Comparison of ENCODE assay signal across 23 cellular contexts in genomic region chr10:1369197-1369596, GRCh38.
A peak's percentile ranks its signal among the peaks of the same experiment; 100 is the strongest.
DNase-seq lines count a peak whose midpoint lies in the region; ATAC-seq and TF ChIP-seq lines count a peak whose summit lies in the region.
"Had no signal": no experiment of that assay in that cellular context is flagged by ENCODE, and none has a peak within 500 bp of the region (broad histone marks: within the 10 kb centered on the region; RNA-seq: fewer than 3 reads in every experiment).

No MANE protein-coding gene starts in this region.

- peaks cover 5% of the 10 kb centered on the region for H3K4me1 ChIP-seq in vagina
- H3K4me1 ChIP-seq: A549, BE2C, gastroesophageal sphincter, lower lobe of right lung, SJSA1, tibial artery had no signal

- TF ChIP-seq CTCF in LNCAP (IDR thresholded peaks at IDR 0.05) (0 out of 2 replicates have a peak, but pooled peaks have one; percentile 23), glutamatergic neuron (IDR thresholded peaks at IDR 0.05; ENCODE audit: partially characterized antibody, unreplicated experiment) (peak; percentile 35), vagina (IDR thresholded peaks at IDR 0.05) (no peak)

- DNase-seq in activated CD4-positive, alpha-beta memory T cell treated with anti-CD3 and anti-CD28 coated beads, Interleukin-2, amount 10 ng/mL, durations not matched to agents 7 days and 5 days, result peak; percentile 10
- DNase-seq in activated CD4-positive, alpha-beta memory T cell treated with anti-CD3 and anti-CD28 coated beads for 36 hours, result no peak
- no peak for DNase-seq in glutamatergic neuron
- peak; percentile 46 to 70 for DNase-seq in vagina (ENCODE audit: extremely low spot score in 2 of 2)
- DNase-seq in NCI-H446 (lab: John Stamatoyannopoulos, UW), result no peak
- no peak for DNase-seq in stimulated activated naive CD8-positive, alpha-beta T cell treated with anti-CD3 and anti-CD28 coated beads, Interleukin-15, amount 100 ng/mL, for 72 hours
- DNase-seq: lower lobe of right lung; NCI-H524 treated with DMSO at 0.1 percent for 48 hours; stimulated activated naive CD4-positive, alpha-beta T cell treated with Interleukin-2 at 50 U/mL for 16 hours; tibial artery had no signal

- no peak overlapping the region for H3K4me3 Mint-ChIP-seq in activated CD4-positive, alpha-beta memory T cell treated with anti-CD3 and anti-CD28 coated beads, Interleukin-2, amount 10 ng/mL, durations not matched to agents 7 days and 5 days
- no peak overlapping the region for H3K4me3 Mint-ChIP-seq in activated CD4-positive, alpha-beta memory T cell treated with anti-CD3 and anti-CD28 coated beads for 36 hours
- no peak overlapping the region for H3K4me3 Mint-ChIP-seq in glutamatergic neuron (ENCODE audit: unreplicated experiment)
- H3K4me3 Mint-ChIP-seq in stimulated activated naive CD8-positive, alpha-beta T cell treated with anti-CD3 and anti-CD28 coated beads, Interleukin-15, amount 100 ng/mL, for 72 hours, result no peak overlapping the region
- H3K4me3 Mint-ChIP-seq: activated CD4-positive, alpha-beta T cell treated with anti-CD3 and anti-CD28 coated beads for 36 hours; activated T-helper 17 cell treated with anti-CD3 and anti-CD28 coated beads, Interleukin-2, amount 50 U/mL, for 72 hours; nephron progenitor cell had no signal

- POLR2A ChIA-PET in activated CD4-positive, alpha-beta memory T cell treated with anti-CD3 and anti-CD28 coated beads, Interleukin-2, amount 10 ng/mL, durations not matched to agents 7 days and 5 days (lab: Charles Lee), result interaction anchor here (1.8 kb wide), 1 partner anchor 10 kb away, joined by 5 read pairs; no protein-coding TSS in a partner anchor
- POLR2A ChIA-PET in activated CD4-positive, alpha-beta memory T cell treated with anti-CD3 and anti-CD28 coated beads for 36 hours (lab: Charles Lee), result no interaction called here

- no peaks in the 10 kb centered on the region for H3K4me1 Mint-ChIP-seq in activated CD4-positive, alpha-beta memory T cell treated with anti-CD3 and anti-CD28 coated beads, Interleukin-2, amount 10 ng/mL, durations not matched to agents 7 days and 5 days
- H3K4me1 Mint-ChIP-seq in activated CD4-positive, alpha-beta memory T cell treated with anti-CD3 and anti-CD28 coated beads for 36 hours (ENCODE audit: low read depth), result no peaks in the 10 kb centered on the region
- H3K4me1 Mint-ChIP-seq in glutamatergic neuron (ENCODE audit: low read depth, unreplicated experiment), result peaks cover 6% of the 10 kb centered on the region
- H3K4me1 Mint-ChIP-seq in stimulated activated naive CD8-positive, alpha-beta T cell treated with anti-CD3 and anti-CD28 coated beads, Interleukin-15, amount 100 ng/mL, for 72 hours, result no peaks in the 10 kb centered on the region
- H3K4me1 Mint-ChIP-seq: activated CD4-positive, alpha-beta T cell treated with anti-CD3 and anti-CD28 coated beads for 36 hours; activated T-helper 17 cell treated with anti-CD3 and anti-CD28 coated beads, Interleukin-2, amount 50 U/mL, for 72 hours had no signal

- intact Hi-C loops in activated CD4-positive, alpha-beta memory T cell treated with anti-CD3 and anti-CD28 coated beads for 36 hours (cut with micrococcal nuclease), result no loop called here
- intact Hi-C loops in vagina (cut with DNase I), result no loop called here

- no peaks in the 10 kb centered on the region for H3K27me3 ChIP-seq in vagina
- H3K27me3 ChIP-seq: BE2C, cardiac muscle cell, SJSA1 had no signal

- no peak for ATAC-seq in GM19023 (IDR thresholded peaks at IDR 0.05; ENCODE audit: unreplicated experiment)
- ATAC-seq in stimulated activated naive CD8-positive, alpha-beta T cell treated with anti-CD3 and anti-CD28 coated beads, Interleukin-15, amount 100 ng/mL, for 72 hours, result no peak
- ATAC-seq: gastroesophageal sphincter had no signal

- no peak overlapping the region for H3K27ac Mint-ChIP-seq in activated CD4-positive, alpha-beta memory T cell treated with anti-CD3 and anti-CD28 coated beads, Interleukin-2, amount 10 ng/mL, durations not matched to agents 7 days and 5 days
- H3K27ac Mint-ChIP-seq in activated CD4-positive, alpha-beta memory T cell treated with anti-CD3 and anti-CD28 coated beads for 36 hours, result no peak overlapping the region
- no peak overlapping the region for H3K27ac Mint-ChIP-seq in glutamatergic neuron (ENCODE audit: unreplicated experiment)
- H3K27ac Mint-ChIP-seq in stimulated activated naive CD8-positive, alpha-beta T cell treated with anti-CD3 and anti-CD28 coated beads, Interleukin-15, amount 100 ng/mL, for 72 hours, result peak overlapping the region in 1 of 2 donors; percentile 72
- H3K27ac Mint-ChIP-seq: activated CD4-positive, alpha-beta T cell treated with anti-CD3 and anti-CD28 coated beads for 36 hours; activated naive CD4-positive, alpha-beta T cell treated with anti-CD3 and anti-CD28 coated beads, Interleukin-2, amount 50 U/mL, for 72 hours; activated T-helper 17 cell treated with anti-CD3 and anti-CD28 coated beads, Interleukin-2, amount 50 U/mL, for 72 hours; nephron progenitor cell had no signal

- H3K36me3 Mint-ChIP-seq in activated CD4-positive, alpha-beta memory T cell treated with anti-CD3 and anti-CD28 coated beads, Interleukin-2, amount 10 ng/mL, durations not matched to agents 7 days and 5 days (ENCODE audit: low read depth), result no peaks in the 10 kb centered on the region
- no peaks in the 10 kb centered on the region for H3K36me3 Mint-ChIP-seq in activated CD4-positive, alpha-beta memory T cell treated with anti-CD3 and anti-CD28 coated beads for 36 hours
- no peaks in the 10 kb centered on the region for H3K36me3 Mint-ChIP-seq in glutamatergic neuron (ENCODE audit: unreplicated experiment)
- H3K36me3 Mint-ChIP-seq: activated naive CD4-positive, alpha-beta T cell treated with anti-CD3 and anti-CD28 coated beads, Interleukin-2, amount 50 U/mL, for 72 hours had no signal

- no peak for TF ChIP-seq POLR2A in vagina (IDR thresholded peaks at IDR 0.05)

- no peak overlapping the region for H3K4me3 ChIP-seq in vagina
- H3K4me3 ChIP-seq: A549, cardiac muscle cell, gastroesophageal sphincter, K562, lower lobe of right lung, mucosa of descending colon, SJSA1, tibial artery had no signal

- no peaks in the 10 kb centered on the region for H3K9me3 ChIP-seq in vagina
- H3K9me3 ChIP-seq: A549, BE2C, gastroesophageal sphincter, lower lobe of right lung, mucosa of descending colon, SJSA1, tibial artery had no signal

- no peaks in the 10 kb centered on the region for H3K36me3 ChIP-seq in vagina
- H3K36me3 ChIP-seq: BE2C, cardiac muscle cell, gastroesophageal sphincter, lower lobe of right lung, SJSA1, tibial artery had no signal

- H3K9me3 Mint-ChIP-seq in activated CD4-positive, alpha-beta memory T cell treated with anti-CD3 and anti-CD28 coated beads, Interleukin-2, amount 10 ng/mL, durations not matched to agents 7 days and 5 days, result no peaks in the 10 kb centered on the region
- H3K9me3 Mint-ChIP-seq in activated CD4-positive, alpha-beta memory T cell treated with anti-CD3 and anti-CD28 coated beads for 36 hours, result no peaks in the 10 kb centered on the region
- H3K9me3 Mint-ChIP-seq in glutamatergic neuron (ENCODE audit: unreplicated experiment), result peaks cover 3% of the 10 kb centered on the region
- no peaks in the 10 kb centered on the region for H3K9me3 Mint-ChIP-seq in stimulated activated naive CD8-positive, alpha-beta T cell treated with anti-CD3 and anti-CD28 coated beads, Interleukin-15, amount 100 ng/mL, for 72 hours
- H3K9me3 Mint-ChIP-seq: activated naive CD4-positive, alpha-beta T cell treated with anti-CD3 and anti-CD28 coated beads, Interleukin-2, amount 50 U/mL, for 72 hours; activated T-helper 17 cell treated with anti-CD3 and anti-CD28 coated beads, Interleukin-2, amount 50 U/mL, for 72 hours; nephron progenitor cell had no signal

- no peak overlapping the region for H3K27ac ChIP-seq in vagina
- H3K27ac ChIP-seq: A549, cardiac muscle cell, gastroesophageal sphincter, lower lobe of right lung, SJSA1, tibial artery had no signal

- CTCF ChIA-PET in activated CD4-positive, alpha-beta memory T cell treated with anti-CD3 and anti-CD28 coated beads, Interleukin-2, amount 10 ng/mL, durations not matched to agents 7 days and 5 days (lab: Charles Lee), result interaction anchor here (0.6 to 2.3 kb wide), 11 partner anchors 9 to 259 kb away, joined by 3 to 12 read pairs (median 4); no protein-coding TSS in a partner anchor
- CTCF ChIA-PET in activated CD4-positive, alpha-beta memory T cell treated with anti-CD3 and anti-CD28 coated beads for 36 hours (lab: Charles Lee), result interaction anchor here (0.7 to 2.6 kb wide), 20 partner anchors 10 to 320 kb away, joined by 3 to 28 read pairs (median 3); no protein-coding TSS in a partner anchor

- peaks cover 18% of the 10 kb centered on the region for H3K27me3 Mint-ChIP-seq in activated CD4-positive, alpha-beta memory T cell treated with anti-CD3 and anti-CD28 coated beads, Interleukin-2, amount 10 ng/mL, durations not matched to agents 7 days and 5 days
- H3K27me3 Mint-ChIP-seq in activated CD4-positive, alpha-beta memory T cell treated with anti-CD3 and anti-CD28 coated beads for 36 hours, result peaks cover 24% of the 10 kb centered on the region
- H3K27me3 Mint-ChIP-seq in glutamatergic neuron (ENCODE audit: unreplicated experiment), result peaks cover 5% of the 10 kb centered on the region
- peaks cover 60% of the 10 kb centered on the region for H3K27me3 Mint-ChIP-seq in stimulated activated naive CD8-positive, alpha-beta T cell treated with anti-CD3 and anti-CD28 coated beads, Interleukin-15, amount 100 ng/mL, for 72 hours

Comparison
In these comparisons a context has a peak if more than half of its experiments do, and no peak if none do; other contexts are left out.
1. DNase-seq: peak in activated CD4-positive, alpha-beta memory T cell treated with anti-CD3 and anti-CD28 coated beads, Interleukin-2, amount 10 ng/mL, durations not matched to agents 7 days and 5 days (single experiment) and vagina (2 of 2); none in activated CD4-positive, alpha-beta memory T cell treated with anti-CD3 and anti-CD28 coated beads for 36 hours (single experiment), glutamatergic neuron (single experiment), NCI-H446 (0 of 2) and stimulated activated naive CD8-positive, alpha-beta T cell treated with anti-CD3 and anti-CD28 coated beads, Interleukin-15, amount 100 ng/mL, for 72 hours (0 of 2).
2. CTCF ChIP-seq: peak in LNCAP (single experiment) and glutamatergic neuron (single experiment); none in vagina (0 of 3).